Comparison of ENCODE assay signal across 18 cellular contexts in the genomic region with DNA sequence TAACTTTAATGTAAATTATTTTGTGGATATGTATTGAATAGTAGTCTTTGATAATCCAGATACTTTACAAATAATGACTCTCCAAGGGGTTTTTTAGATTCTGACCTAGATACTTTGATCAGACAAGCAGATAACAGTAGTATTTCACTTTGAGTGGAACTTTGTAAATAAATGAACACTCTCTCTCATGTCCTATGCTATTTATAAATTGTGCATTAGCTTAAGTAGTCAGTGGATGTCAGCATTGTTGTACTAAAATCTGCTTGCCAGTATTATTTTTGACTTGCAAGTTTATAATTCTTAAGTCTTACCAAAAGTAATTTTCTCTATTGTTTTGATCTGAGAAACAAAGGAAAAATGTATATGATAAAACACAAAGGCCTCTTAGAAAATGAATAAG.
DNase-seq lines count a peak whose midpoint lies in the region; ATAC-seq and TF ChIP-seq lines count a peak whose summit lies in the region.
"Had no signal": no experiment of that assay in that cellular context is flagged by ENCODE, and none has a peak within 500 bp of the region (broad histone marks: within the 10 kb centered on the region; RNA-seq: fewer than 3 reads in every experiment).

No MANE protein-coding gene starts in this region.

- no peak overlapping the region for H3K4me3 ChIP-seq in right atrium auricular region
- H3K4me3 ChIP-seq in brain microvascular endothelial cell (ENCODE audit: low read depth, low read length) = no peak overlapping the region
- H3K4me3 ChIP-seq in fibroblast of pulmonary artery (replicated peaks; ENCODE audit: low read depth, low read length) = no peak overlapping the region
- H3K4me3 ChIP-seq in neuronal stem cell (ENCODE audit: low read length in 2 of 2) = no peak overlapping the region
- no peak overlapping the region for H3K4me3 ChIP-seq in CD8-positive, alpha-beta T cell (ENCODE audit: low read depth, low read length)
- H3K4me3 ChIP-seq: BLaER1 treated with 17β-estradiol and CSF1 and Interleukin-3, amounts not matched to agents 10 nM and 100 nM had no signal

- H2AFZ ChIP-seq in neuronal stem cell (ENCODE audit: low read length) = peak overlapping the region; percentile 43

- no peak overlapping the region for H2BK5ac ChIP-seq in neuronal stem cell (ENCODE audit: low read length)

- H3K4me1 ChIP-seq in right atrium auricular region = no peaks in the 10 kb centered on the region
- H3K4me1 ChIP-seq in neuronal stem cell (ENCODE audit: control insufficient read depth in 2 of 2, insufficient read depth in 1 of 2, low read depth in 1 of 2, low read length in 2 of 2) = peaks cover 0 to 6% of the 10 kb centered on the region in 2 donors
- no peaks in the 10 kb centered on the region for H3K4me1 ChIP-seq in CD8-positive, alpha-beta T cell (ENCODE audit: insufficient read depth, low read length)
- H3K4me1 ChIP-seq: BLaER1 treated with 17β-estradiol and CSF1 and Interleukin-3, amounts not matched to agents 10 nM and 100 nM had no signal

- H3K23ac ChIP-seq in neuronal stem cell (ENCODE audit: low read depth, low read length, poor library complexity) = no peak overlapping the region

- no peaks in the 10 kb centered on the region for H3K4me1 Mint-ChIP-seq in CD8-positive, alpha-beta T cell (ENCODE audit: low read depth)
- H3K4me1 Mint-ChIP-seq: CD4-positive, alpha-beta memory T cell had no signal

- no peak overlapping the region for H2BK15ac ChIP-seq in neuronal stem cell (ENCODE audit: low read length)

- CTCF ChIA-PET in CD8-positive, alpha-beta T cell (lab: Charles Lee) = no interaction called here

- H3K27ac Mint-ChIP-seq in CD8-positive, alpha-beta T cell = no peak overlapping the region
- H3K27ac Mint-ChIP-seq: CD4-positive, alpha-beta memory T cell had no signal

- ATAC-seq in Right ventricle myocardium superior (ENCODE audit: poor library complexity) = peak; percentile 38
- no peak for ATAC-seq in CD8-positive, alpha-beta T cell

- H4K91ac ChIP-seq in neuronal stem cell (ENCODE audit: low read depth, low read length, poor library complexity) = no peak overlapping the region

- in situ Hi-C loops in brain microvascular endothelial cell (cut with HindIII; ENCODE audit: low pct_ligation_motif_present, low sequenced_read_pairs) = no loop called here

- intact Hi-C loops in Right ventricle myocardium superior (cut with DNase I) = no loop called here
- intact Hi-C loops in CD8-positive, alpha-beta T cell (cut with DNase I, micrococcal nuclease) = no loop called here

- no peak overlapping the region for H4K8ac ChIP-seq in neuronal stem cell (ENCODE audit: low read depth, low read length)

- DNase-seq in Right ventricle myocardium superior (no peak), right atrium auricular region (ENCODE audit: low spot score) (no peak), brain microvascular endothelial cell (no peak), fibroblast of pulmonary artery (ENCODE audit: low read depth) (peak; percentile 10), neuronal stem cell (ENCODE audit: low spot score) (no peak), T-helper 9 cell (no peak)
- DNase-seq in activated CD4-positive, alpha-beta T cell treated with anti-CD3 and anti-CD28 coated beads for 4 hours = no peak
- DNase-seq in CD8-positive, alpha-beta T cell = no peak
- DNase-seq: 8988T; CD4-positive, alpha-beta memory T cell; DMS153; Kasumi-1; NCI-H1417 treated with DMSO at 0.1 percent for 48 hours; NCI-H187 treated with DMSO at 0.1 percent for 48 hours; NCI-H510A; SIG-M5 had no signal

- H2BK12ac ChIP-seq in neuronal stem cell (ENCODE audit: low read length) = no peak overlapping the region

- H3K9me3 Mint-ChIP-seq in CD8-positive, alpha-beta T cell = peaks cover 2% of the 10 kb centered on the region

- no peak overlapping the region for H3K4me2 ChIP-seq in neuronal stem cell (ENCODE audit: insufficient read depth, low read length, poor library complexity, severe bottlenecking)
- H3K4me2 ChIP-seq: BLaER1 treated with 17β-estradiol and CSF1 and Interleukin-3, amounts not matched to agents 10 nM and 100 nM had no signal

- no peak overlapping the region for H3K18ac ChIP-seq in neuronal stem cell (ENCODE audit: low read length)

- H3K36me3 Mint-ChIP-seq in CD8-positive, alpha-beta T cell = no peaks in the 10 kb centered on the region
- H3K36me3 Mint-ChIP-seq: CD4-positive, alpha-beta memory T cell had no signal

- H3K4me3 Mint-ChIP-seq in CD8-positive, alpha-beta T cell = no peak overlapping the region
- H3K4me3 Mint-ChIP-seq: CD4-positive, alpha-beta memory T cell had no signal

- no peak overlapping the region for H2BK120ac ChIP-seq in neuronal stem cell (ENCODE audit: low read depth, low read length)

- H3K27me3 Mint-ChIP-seq in CD8-positive, alpha-beta T cell (ENCODE audit: low read depth) = no peaks in the 10 kb centered on the region
- H3K27me3 Mint-ChIP-seq: CD4-positive, alpha-beta memory T cell had no signal

- no peak overlapping the region for H3K9ac ChIP-seq in neuronal stem cell (ENCODE audit: low read depth, low read length, poor library complexity)
- H3K9ac ChIP-seq: BLaER1 treated with 17β-estradiol and CSF1 and Interleukin-3, amounts not matched to agents 10 nM and 100 nM had no signal

- no peak overlapping the region for H2AK5ac ChIP-seq in neuronal stem cell (ENCODE audit: low read depth, low read length)

- POLR2A ChIA-PET in CD8-positive, alpha-beta T cell (lab: Charles Lee) = no interaction called here

- no peaks in the 10 kb centered on the region for H3K36me3 ChIP-seq in right atrium auricular region
- no peaks in the 10 kb centered on the region for H3K36me3 ChIP-seq in brain microvascular endothelial cell (replicated peaks)
- H3K36me3 ChIP-seq in neuronal stem cell (replicated peaks in 1 of 2; ENCODE audit: control insufficient read depth in 2 of 2, insufficient read depth in 2 of 2, low read length in 2 of 2) = no peaks in the 10 kb centered on the region
- H3K36me3 ChIP-seq in CD8-positive, alpha-beta T cell (ENCODE audit: insufficient read depth, low read length) = no peaks in the 10 kb centered on the region
- H3K36me3 ChIP-seq: BLaER1 treated with 17β-estradiol and CSF1 and Interleukin-3, amounts not matched to agents 10 nM and 100 nM had no signal

- no peak overlapping the region for H3K4ac ChIP-seq in neuronal stem cell (ENCODE audit: low read length)

- TF ChIP-seq CTCF in right atrium auricular region (IDR thresholded peaks at IDR 0.05) = no peak
- TF ChIP-seq CTCF in brain microvascular endothelial cell (IDR thresholded peaks at IDR 0.05; ENCODE audit: low read depth, low read length, missing control alignments) = peak; percentile 0
- TF ChIP-seq CTCF in fibroblast of pulmonary artery (IDR thresholded peaks at IDR 0.05; ENCODE audit: low read length, missing control alignments) = no peak
- no peak for TF ChIP-seq CTCF in CD8-positive, alpha-beta T cell (IDR thresholded peaks at IDR 0.05)

- H3K79me1 ChIP-seq in neuronal stem cell (ENCODE audit: low read depth, low read length) = no peaks in the 10 kb centered on the region

- no peaks in the 10 kb centered on the region for H3K27me3 ChIP-seq in right atrium auricular region
- H3K27me3 ChIP-seq in brain microvascular endothelial cell (replicated peaks) = no peaks in the 10 kb centered on the region
- no peaks in the 10 kb centered on the region for H3K27me3 ChIP-seq in neuronal stem cell (ENCODE audit: control insufficient read depth in 3 of 3, insufficient read depth in 3 of 3, low read depth in 1 of 3, low read length in 3 of 3)
- no peaks in the 10 kb centered on the region for H3K27me3 ChIP-seq in CD8-positive, alpha-beta T cell (ENCODE audit: insufficient read depth, low read length)
- H3K27me3 ChIP-seq: BLaER1 treated with 17β-estradiol and CSF1 and Interleukin-3, amounts not matched to agents 10 nM and 100 nM had no signal

- H3K27ac ChIP-seq in right atrium auricular region (no peak overlapping the region), brain microvascular endothelial cell (no peak overlapping the region), neuronal stem cell (replicated peaks; ENCODE audit: low read length) (no peak overlapping the region)
- no peak overlapping the region for H3K27ac ChIP-seq in CD8-positive, alpha-beta T cell (ENCODE audit: low read depth, low read length)
- H3K27ac ChIP-seq: BLaER1 treated with 17β-estradiol and CSF1 and Interleukin-3, amounts not matched to agents 10 nM and 100 nM; RWPE1 had no signal

- no peaks in the 10 kb centered on the region for H3K9me3 ChIP-seq in right atrium auricular region
- H3K9me3 ChIP-seq in neuronal stem cell (replicated peaks in 1 of 2; ENCODE audit: control insufficient read depth in 2 of 2, insufficient read depth in 1 of 2, low read depth in 1 of 2, low read length in 2 of 2) = no peaks in the 10 kb centered on the region
- H3K9me3 ChIP-seq in CD8-positive, alpha-beta T cell (ENCODE audit: low read length) = no peaks in the 10 kb centered on the region
- H3K9me3 ChIP-seq: BLaER1 treated with 17β-estradiol and CSF1 and Interleukin-3, amounts not matched to agents 10 nM and 100 nM had no signal

- no peak overlapping the region for H3K14ac ChIP-seq in neuronal stem cell (ENCODE audit: low read length)
